In the genomic region with DNA sequence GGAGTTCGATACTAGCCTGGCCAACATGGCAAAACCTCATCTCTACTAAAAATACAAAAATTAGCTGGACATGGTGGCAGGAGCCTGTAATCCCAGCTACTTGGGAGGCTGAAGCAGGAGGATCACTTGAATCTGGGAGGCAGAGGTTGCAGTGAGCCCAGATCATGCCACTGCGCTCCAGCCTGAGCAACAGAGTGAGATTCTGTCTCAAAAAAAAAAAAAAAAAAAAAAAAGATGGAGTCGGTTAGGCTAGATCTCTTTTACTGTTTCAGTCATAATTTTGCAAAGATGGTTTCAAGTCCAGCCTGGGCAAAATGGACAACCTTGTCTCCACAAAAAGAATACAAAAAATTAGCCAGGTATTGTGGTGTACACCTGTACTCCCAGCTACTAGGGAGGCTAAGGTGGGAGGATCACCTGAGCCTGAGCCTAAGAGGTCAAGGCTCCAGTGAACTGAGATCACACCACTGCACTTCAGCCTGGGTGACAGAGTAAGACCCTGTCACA, we compare ENCODE assay signal across 16 cellular contexts. TPM values are rescaled to one million over a fixed set of nuclear protein-coding genes. Genes with fewer than 3 reads are reported as not detected.
"Had no signal": no experiment of that assay in that cellular context is flagged by ENCODE, and none has a peak within 500 bp of the region (broad histone marks: within the 10 kb centered on the region; RNA-seq: fewer than 3 reads in every experiment).

No MANE protein-coding gene starts in this region.

RNA-seq across cellular contexts. Expression of a gene that starts 7.2 kb away (rescaled TPM):
- total RNA-seq: dermis microvascular lymphatic vessel endothelial cell; gastrocnemius medialis; glomerular endothelial cell; heart right ventricle; kidney epithelial cell; left cardiac atrium; left ventricle myocardium superior; lower leg skin; lower lobe of right lung; lung microvascular endothelial cell; mesenteric fat pad; mesothelial cell of epicardium; myocyte; naive thymus-derived CD8-positive, alpha-beta T cell had no signal
- polyA plus RNA-seq: heart right ventricle, keratinocyte had no signal

RNA-seq across cellular contexts. Expression of a gene that starts 42.4 kb away (rescaled TPM):
- total RNA-seq: dermis microvascular lymphatic vessel endothelial cell, endodermal cell, glomerular endothelial cell, kidney epithelial cell, lung microvascular endothelial cell, myocyte had no signal
